Comparison of ENCODE assay signal across 11 cellular contexts in genomic region chr7:80940539-80941205, GRCh38. TPM values are rescaled to one million over a fixed set of nuclear protein-coding genes. Genes with fewer than 3 reads are reported as not detected.
DNase-seq lines count a peak whose midpoint lies in the region; ATAC-seq and TF ChIP-seq lines count a peak whose summit lies in the region.
"Had no signal": no experiment of that assay in that cellular context is flagged by ENCODE, and none has a peak within 500 bp of the region (broad histone marks: within the 10 kb centered on the region; RNA-seq: fewer than 3 reads in every experiment).

No MANE protein-coding gene starts in this region.

- H3K27me3 ChIP-seq in osteoblast (ENCODE audit: insufficient read depth, low read length): no peaks in the 10 kb centered on the region
- H3K27me3 ChIP-seq: MG63, thyroid gland had no signal

- H3K4me2 ChIP-seq in osteoblast (ENCODE audit: insufficient read depth, low read length): peak overlapping the region; percentile 69

- H3K36me3 ChIP-seq in osteoblast (ENCODE audit: insufficient read depth, low read length): no peaks in the 10 kb centered on the region
- H3K36me3 ChIP-seq: MG63, thyroid gland had no signal

- no peak overlapping the region for H2AFZ ChIP-seq in osteoblast (ENCODE audit: low read length)

- H3K79me2 ChIP-seq in osteoblast (ENCODE audit: insufficient read depth, low read length): no peaks in the 10 kb centered on the region

- in situ Hi-C loops in ACHN (cut with HindIII; ENCODE audit: low pct_ligation_motif_present, low pct_unique_long_range_greater_than_20kb, low sequenced_read_pairs): no loop called here

- no peak for ATAC-seq in HG03571 (IDR thresholded peaks at IDR 0.05; ENCODE audit: unreplicated experiment)
- no peak for ATAC-seq in GM21825 (IDR thresholded peaks at IDR 0.05; ENCODE audit: unreplicated experiment)

- H3K9me3 ChIP-seq in osteoblast (ENCODE audit: low read depth, low read length): no peaks in the 10 kb centered on the region
- H3K9me3 ChIP-seq: thyroid gland had no signal

- no peak overlapping the region for H3K4me3 ChIP-seq in osteoblast (ENCODE audit: insufficient read depth, low read length)
- H3K4me3 ChIP-seq: MG63, thyroid gland had no signal

- H3K4me1 ChIP-seq in osteoblast (ENCODE audit: insufficient read depth, low read length): peaks cover 25% of the 10 kb centered on the region

- H3K27ac ChIP-seq in epithelial cell of prostate: peak overlapping the region; percentile 99
- peak overlapping the region; percentile 86 for H3K27ac ChIP-seq in osteoblast (ENCODE audit: low read depth, low read length)
- H3K27ac ChIP-seq: thyroid gland had no signal

- DNase-seq in ACHN (peak; percentile 68), NCI-H1694 (lab: John Stamatoyannopoulos, UW) (peak; percentile 86), epithelial cell of prostate (ENCODE audit: low read depth, low spot score) (no peak), osteoblast (ENCODE audit: insufficient read length, low spot score, missing footprints) (no peak), ureter (ENCODE audit: low spot score) (no peak), T-helper 1 cell (no peak)
- DNase-seq: MG63, T1000, thyroid gland had no signal

- H4K20me1 ChIP-seq in osteoblast (ENCODE audit: insufficient read depth, low read length): no peaks in the 10 kb centered on the region

- no peak for TF ChIP-seq CTCF in osteoblast (IDR thresholded peaks at IDR 0.05; ENCODE audit: extremely low read depth, low read depth, low read length)

RNA-seq across cellular contexts. Expression of gene SEMA3C, which starts 21.8 kb away (rescaled TPM):
- total RNA-seq in osteoblast (388 and 421 TPM in 2 replicates), ureter (111 TPM)

Comparison
In these comparisons a context has a peak if more than half of its experiments do, and no peak if none do; other contexts are left out.
1. DNase-seq: peak in ACHN (single experiment) and NCI-H1694 (single experiment); none in epithelial cell of prostate (single experiment), osteoblast (single experiment), ureter (single experiment) and T-helper 1 cell (0 of 5).